ENCODE assay signal across 8 cellular contexts in the genomic region with DNA sequence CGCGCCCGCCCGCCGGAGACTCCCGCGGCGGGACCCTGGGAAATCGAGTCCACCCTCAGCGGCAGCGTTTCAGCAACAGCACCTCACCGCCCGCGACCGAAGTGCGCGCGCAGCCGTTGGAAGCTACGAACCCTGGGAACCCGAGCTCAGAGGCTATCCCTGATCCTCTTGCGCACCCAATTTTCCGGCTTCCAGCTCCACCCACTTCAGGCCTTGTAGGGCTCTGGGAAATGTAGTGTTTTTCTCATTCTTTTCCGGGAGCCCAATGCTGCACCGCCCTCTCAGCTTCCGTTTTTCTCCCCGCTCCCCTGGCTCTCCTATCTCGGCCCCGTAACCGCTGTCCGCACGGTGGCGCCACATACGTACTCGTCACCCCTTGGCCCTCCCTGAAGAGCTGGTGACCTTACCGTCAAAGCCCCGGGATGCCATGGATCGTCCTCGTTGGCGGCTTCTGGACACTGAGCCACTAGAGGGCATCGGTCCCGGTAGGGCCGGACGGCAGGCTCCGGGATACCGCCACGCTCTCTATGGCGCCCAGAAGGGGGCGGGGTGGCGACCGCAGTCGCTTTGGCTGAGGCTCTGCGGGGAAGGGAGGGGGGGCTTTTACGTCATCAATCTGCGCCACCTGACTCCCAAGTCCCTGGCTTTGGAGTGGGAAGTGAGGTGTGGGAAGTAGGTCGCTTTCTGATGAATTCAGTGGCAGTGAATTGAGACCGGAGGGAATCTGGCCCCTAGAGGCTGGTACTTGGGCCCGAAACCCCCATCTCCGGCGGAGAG. TPM values are rescaled to one million over a fixed set of nuclear protein-coding genes. Genes with fewer than 3 reads are reported as not detected.
A peak's percentile ranks its signal among the peaks of the same experiment; 100 is the strongest.
DNase-seq lines count a peak whose midpoint lies in the region; ATAC-seq and TF ChIP-seq lines count a peak whose summit lies in the region.

A gene (plus strand): TSS at position 687 of the 777 bp plus-strand sequence. CDS start 3,948 bp downstream, outside the sequence.
A gene (minus strand): TSS at position 102 of the 777 bp plus-strand sequence. CDS start 225 bp downstream, outside the sequence.

- H3K4me1 ChIP-seq in OCI-LY7 (ENCODE audit: insufficient read depth, low read length, poor library complexity, severe bottlenecking), result peaks cover 20% of the 10 kb centered on the region
- peaks cover 17% of the 10 kb centered on the region for H3K4me1 ChIP-seq in mononuclear cell (ENCODE audit: insufficient read depth, low read length)

- intact Hi-C loops in OCI-LY7 (cut with micrococcal nuclease; ENCODE audit: unreplicated experiment), result loop anchor here (2.0 to 5.0 kb wide), 2 partner anchors 1059 to 1218 kb away; a partner anchor contains a TSS

- BruUV-seq in OCI-LY7 (replicated peaks; lab: Mats Ljungman, UMichigan), result no TSS peak

- POLR2A ChIA-PET in OCI-LY7 (lab: Charles Lee), result interaction anchor here (0.6 to 1.1 kb wide), 8 partner anchors 10 to 160 kb away, joined by 3 to 4 read pairs (median 4); no protein-coding TSS in a partner anchor

- H3K79me2 ChIP-seq in OCI-LY7 (ENCODE audit: insufficient read depth, low read depth, low read length), result peaks cover 77% of the 10 kb centered on the region

- CTCF ChIA-PET in OCI-LY7 (lab: Charles Lee; ENCODE audit: unreplicated experiment), result interaction anchor here (0.6 to 1.7 kb wide), 5 partner anchors 10 to 220 kb away, joined by 3 to 6 read pairs (median 3); no protein-coding TSS in a partner anchor

- H3K4me2 ChIP-seq in OCI-LY7 (ENCODE audit: low read length), result peak within 1 kb of the TSS; percentile 88

- H3K4me3 ChIP-seq in OCI-LY7 (ENCODE audit: low read depth, low read length, poor library complexity, severe bottlenecking) (peak within 1 kb of the TSS; percentile 77), mononuclear cell (ENCODE audit: low read length) (peak within 1 kb of the TSS; percentile 99)

- H3K9me2 ChIP-seq in OCI-LY7 (ENCODE audit: insufficient read depth, low read length), result no peaks in the 10 kb centered on the region

- peak; percentile 92 for ATAC-seq in GM21515 (IDR thresholded peaks at IDR 0.05; ENCODE audit: unreplicated experiment)

- no peaks in the 10 kb centered on the region for H3K9me3 ChIP-seq in OCI-LY7 (ENCODE audit: low read length)
- no peaks in the 10 kb centered on the region for H3K9me3 ChIP-seq in mononuclear cell (ENCODE audit: low read depth, low read length)

- H3K27me3 ChIP-seq in mononuclear cell (ENCODE audit: insufficient read depth, low read length), result no peaks in the 10 kb centered on the region

- H2AFZ ChIP-seq in OCI-LY7 (ENCODE audit: low read length), result peak within 1 kb of the TSS; percentile 96

- H4K20me1 ChIP-seq in OCI-LY7 (ENCODE audit: insufficient read depth, low read length), result peaks cover 14% of the 10 kb centered on the region

- DNase-seq in DMS 273 (lab: John Stamatoyannopoulos, UW; ENCODE audit: unreplicated experiment) (peak; percentile 99), HuH-7.5 (ENCODE audit: low spot score) (peak; percentile 81), OCI-LY7 (ENCODE audit: low spot score) (peak; percentile 97), activated T-cell treated with anti-CD3 and anti-CD28 coated beads for 24 hours (ENCODE audit: low read depth) (peak; percentile 94), epidermal melanocyte (ENCODE audit: insufficient read length, low spot score) (peak; percentile 96)
- DNase-seq in stimulated activated CD8-positive, alpha-beta memory T cell treated with anti-CD3 and anti-CD28 coated beads, Interleukin-4, amount 100 ng/mL, for 24 hours (ENCODE audit: low read depth), result peak; percentile 95

- peak; percentile 96 for TF ChIP-seq CTCF in OCI-LY7 (conservative IDR thresholded peaks at IDR 0.05; ENCODE audit: low read length)

- peaks cover 50% of the 10 kb centered on the region for H3K36me3 ChIP-seq in OCI-LY7 (ENCODE audit: insufficient read depth, low read length)

- peak within 1 kb of the TSS; percentile 79 for H3K27ac ChIP-seq in OCI-LY7 (ENCODE audit: low read depth, low read length, poor library complexity, severe bottlenecking)

RNA-seq across cellular contexts. Expression of the first gene that starts in this region (rescaled TPM):
- total RNA-seq in OCI-LY7 (2014; rRNA removed; shearing (Covaris generic)), result 9.2 and 12.0 TPM in 2 replicates
- total RNA-seq in OCI-LY7 (2022), result 11.6 and 16.1 TPM in 2 replicates
- 27.6 TPM for total RNA-seq in mononuclear cell

RNA-seq across cellular contexts. Expression of the second gene that starts in this region (rescaled TPM):
- total RNA-seq in OCI-LY7 (2014; rRNA removed; shearing (Covaris generic)), result 81.8 and 92.1 TPM in 2 replicates
- total RNA-seq in OCI-LY7 (2022), result 136 and 141 TPM in 2 replicates
- total RNA-seq in mononuclear cell, result 79.2 TPM

Comparison
In these comparisons a context has a peak if more than half of its experiments do, and no peak if none do; other contexts are left out.
1. Peak in every context shown above with its lines: DNase-seq, ATAC-seq, H3K4me3 ChIP-seq and H3K27ac ChIP-seq.